9 cellular contexts compared by ENCODE assay signal in genomic region chr16:66324785-66325184, GRCh38. TPM values are rescaled to one million over a fixed set of nuclear protein-coding genes. Genes with fewer than 3 reads are reported as not detected.
DNase-seq lines count a peak whose midpoint lies in the region; ATAC-seq, FAIRE-seq and TF ChIP-seq lines count a peak whose summit lies in the region.
"Had no signal": no experiment of that assay in that cellular context is flagged by ENCODE, and none has a peak within 500 bp of the region (broad histone marks: within the 10 kb centered on the region; RNA-seq: fewer than 3 reads in every experiment).

No MANE protein-coding gene starts in this region.

- H3K36me3 ChIP-seq in small intestine (ENCODE audit: control insufficient read depth in 2 of 2, insufficient read depth in 2 of 2, low read length in 2 of 2), result no peaks in the 10 kb centered on the region
- H3K36me3 ChIP-seq in gastroesophageal sphincter, result no peaks in the 10 kb centered on the region

- H3K4me3 ChIP-seq in HL-60 (replicated peaks; ENCODE audit: insufficient read depth, low read length), result no peak overlapping the region
- H3K4me3 ChIP-seq in small intestine (ENCODE audit: low read depth in 1 of 2, low read length in 2 of 2), result no peak overlapping the region
- H3K4me3 ChIP-seq in lower leg skin (ENCODE audit: low read depth, poor library complexity, severe bottlenecking), result no peak overlapping the region
- no peak overlapping the region for H3K4me3 ChIP-seq in gastroesophageal sphincter

- DNase-seq in COLO668 (lab: John Stamatoyannopoulos, UW; ENCODE audit: unreplicated experiment), result peak; percentile 67
- DNase-seq in HL-60 (ENCODE audit: low read depth in 1 of 2, low spot score in 1 of 2), result peak in 1 of 2 experiments; percentile 18
- peak; percentile 20 for DNase-seq in iris pigment epithelial cell (ENCODE audit: low read depth)
- DNase-seq in small intestine, result no peak
- DNase-seq in lower leg skin (ENCODE audit: low spot score in 2 of 2), result no peak
- DNase-seq in RCC 7860 (ENCODE audit: low spot score), result no peak

- no peak for FAIRE-seq in small intestine (lab: Jason Lieb, UNC)
- FAIRE-seq in RCC 7860 (lab: Jason Lieb, UNC), result no peak

- H3K27ac ChIP-seq in HL-60 (replicated peaks) (no peak overlapping the region), small intestine (ENCODE audit: low read depth in 1 of 2, low read length in 1 of 2) (no peak overlapping the region), gastroesophageal sphincter (no peak overlapping the region)

- intact Hi-C loops in lower leg skin (cut with DNase I; ENCODE audit: low total_unique reads), result no loop called here

- no peaks in the 10 kb centered on the region for H3K27me3 ChIP-seq in HL-60 (ENCODE audit: insufficient read depth, poor library complexity, severe bottlenecking)
- H3K27me3 ChIP-seq in small intestine (ENCODE audit: control insufficient read depth in 2 of 2, insufficient read depth in 2 of 2, low read length in 2 of 2), result no peaks in the 10 kb centered on the region
- H3K27me3 ChIP-seq in gastroesophageal sphincter, result no peaks in the 10 kb centered on the region

- peak; percentile 94 for ATAC-seq in SK-N-SH treated with all-trans-retinoic acid at 6 μM for 48 hours
- no peak for ATAC-seq in gastroesophageal sphincter

- H3K4me1 ChIP-seq in small intestine (ENCODE audit: control insufficient read depth in 2 of 2, insufficient read depth in 1 of 2, low read depth in 1 of 2, low read length in 1 of 2) (no peaks in the 10 kb centered on the region), gastroesophageal sphincter (peaks cover 0 to 14% (median 6%) of the 10 kb centered on the region in 3 donors)

- no peak for TF ChIP-seq POLR2A in lower leg skin (IDR thresholded peaks at IDR 0.05)
- TF ChIP-seq POLR2A in gastroesophageal sphincter (IDR thresholded peaks at IDR 0.05), result no peak

- TF ChIP-seq CTCF in HL-60 (IDR thresholded peaks at IDR 0.05; ENCODE audit: insufficient read depth, low read length) (peak; percentile 32), lower leg skin (IDR thresholded peaks at IDR 0.05) (no peak), gastroesophageal sphincter (IDR thresholded peaks at IDR 0.05) (no peak)

- WGBS in small intestine, 3 donors, result 45 to 56% (median 55%) methylated on average over 6 of the region's 6 CpGs
- 58 to 83% methylated on average over 6 of the region's 6 CpGs for WGBS in lower leg skin, 2 donors
- 60% methylated on average over 1 of the region's 6 CpGs; no CpG with 5 or more reads in 1 of the 2 donors for WGBS in gastroesophageal sphincter (ENCODE audit: low coverage in 1 of 2), 2 donors

- H3K9me3 ChIP-seq in small intestine (ENCODE audit: control insufficient read depth, low read depth) (no peaks in the 10 kb centered on the region), gastroesophageal sphincter (no peaks in the 10 kb centered on the region)

- no peak for TF ChIP-seq EP300 in gastroesophageal sphincter (IDR thresholded peaks at IDR 0.05)

TF ChIP-seq in SK-N-SH treated with all-trans-retinoic acid at 6 μM for 48 hours, 23 proteins besides CTCF, POLR2A, EP300 and RAD21:
- TF ChIP-seq TCF4 (CRISPR knock-in tag; IDR thresholded peaks at IDR 0.05; ENCODE audit: borderline replicate concordance) (no peak), GLIS3 (CRISPR knock-in tag; IDR thresholded peaks at IDR 0.05) (no peak), ZFP3 (CRISPR knock-in tag; IDR thresholded peaks at IDR 0.05) (no peak), ZFP30 (CRISPR knock-in tag; IDR thresholded peaks at IDR 0.05) (no peak), PATZ1 (CRISPR knock-in tag; IDR thresholded peaks at IDR 0.05; ENCODE audit: borderline replicate concordance) (no peak), TSHZ2 (CRISPR knock-in tag; IDR thresholded peaks at IDR 0.05) (no peak)

RNA-seq across cellular contexts. Expression of gene CDH5, which starts 41.7 kb away (rescaled TPM):
- 10 to 100 TPM in 1 of 3 donors, under 1 TPM in 2; 0.45 to 28.8 (median 0.81) TPM for polyA plus RNA-seq in small intestine
- 10 to 100 TPM; 10.2 to 28.3 (median 14.0) TPM for total RNA-seq in lower leg skin
- total RNA-seq in gastroesophageal sphincter, result 10 to 100 TPM; 16.2 to 50.1 (median 38.5) TPM
- polyA plus RNA-seq: neural cell had no signal

Comparison
In these comparisons a context has a peak if more than half of its experiments do, and no peak if none do; other contexts are left out.
1. DNase-seq: peak in COLO668 (single experiment) and iris pigment epithelial cell (single experiment); none in small intestine (single experiment), lower leg skin (0 of 2) and RCC 7860 (single experiment).